Comparison of ENCODE assay signal across 11 cellular contexts in the genomic region with DNA sequence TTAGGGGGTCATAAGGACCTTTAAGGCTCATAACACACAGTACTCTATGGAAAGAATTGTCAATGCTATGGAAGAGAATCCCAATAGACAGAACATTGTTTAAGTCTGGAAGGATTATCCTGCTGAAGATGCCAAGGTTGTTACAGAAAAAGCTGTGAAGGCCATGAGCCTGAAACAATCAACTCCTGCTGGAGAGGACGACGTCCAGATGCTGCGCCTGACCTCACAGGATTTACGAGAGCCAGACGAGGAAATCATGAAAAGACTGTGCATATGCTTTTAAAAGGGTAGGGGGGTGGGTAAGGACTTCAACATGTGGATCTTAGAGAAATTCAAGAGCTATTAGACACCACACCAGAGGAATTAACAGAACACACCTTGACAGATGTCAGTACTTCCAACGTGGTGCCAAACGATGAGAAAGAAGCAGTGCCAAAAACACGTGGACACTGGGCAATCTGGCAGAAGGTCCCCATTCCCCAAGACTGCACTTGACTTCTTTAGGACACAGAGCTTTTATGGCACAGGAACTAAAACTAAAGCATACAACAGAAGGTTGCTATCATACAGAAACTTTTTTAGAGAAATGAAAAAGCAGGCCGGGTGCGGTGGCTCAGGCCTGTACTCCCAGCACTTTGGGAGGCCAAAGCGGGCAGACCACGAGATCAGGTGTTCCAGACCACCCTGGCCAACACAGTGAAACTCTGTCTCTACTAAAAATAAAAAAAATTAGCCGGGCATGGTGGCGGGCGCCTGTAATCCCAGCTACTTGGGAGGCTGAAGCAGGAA. TPM values are rescaled to one million over a fixed set of nuclear protein-coding genes. Genes with fewer than 3 reads are reported as not detected.
A peak's percentile ranks its signal among the peaks of the same experiment; 100 is the strongest.
DNase-seq lines count a peak whose midpoint lies in the region; FAIRE-seq and TF ChIP-seq lines count a peak whose summit lies in the region.
"Had no signal": no experiment of that assay in that cellular context is flagged by ENCODE, and none has a peak within 500 bp of the region (broad histone marks: within the 10 kb centered on the region; RNA-seq: fewer than 3 reads in every experiment).

No MANE protein-coding gene starts in this region.

- H3K9me3 ChIP-seq in CD8-positive, alpha-beta memory T cell (ENCODE audit: low read length): no peaks in the 10 kb centered on the region
- no peaks in the 10 kb centered on the region for H3K9me3 ChIP-seq in endothelial cell of umbilical vein (replicated peaks; ENCODE audit: control insufficient read depth, insufficient read depth, low read length)
- H3K9me3 ChIP-seq in trophoblast cell (ENCODE audit: insufficient read depth, low read depth, low read length): no peaks in the 10 kb centered on the region

- no peaks in the 10 kb centered on the region for H3K36me3 ChIP-seq in CD8-positive, alpha-beta memory T cell (ENCODE audit: insufficient read depth, low read length)
- H3K36me3 ChIP-seq in endothelial cell of umbilical vein (ENCODE audit: control insufficient read depth in 2 of 2, extremely low read depth in 1 of 2, insufficient read depth in 2 of 2, low read length in 2 of 2): peaks cover 1 to 3% of the 10 kb centered on the region in 2 experiments
- peaks cover 8 to 12% of the 10 kb centered on the region in 2 experiments for H3K36me3 ChIP-seq in trophoblast cell (ENCODE audit: control insufficient read depth in 1 of 2, insufficient read depth in 2 of 2, low read length in 2 of 2)

- no peaks in the 10 kb centered on the region for H3K79me1 ChIP-seq in trophoblast cell (ENCODE audit: low read length)

- H4K12ac ChIP-seq in trophoblast cell (ENCODE audit: low read depth, low read length): no peak overlapping the region

- dilution Hi-C loops in endothelial cell of umbilical vein (cut with MboI; ENCODE audit: extremely low pct_ligation_motif_present, low sequenced_read_pairs): no loop called here

- TF ChIP-seq CTCF in endothelial cell of umbilical vein (IDR thresholded peaks at IDR 0.05; ENCODE audit: extremely low read depth in 1 of 2, insufficient read depth in 1 of 2, low read depth in 1 of 2, low read length in 2 of 2) (no peak), MCF 10A (IDR thresholded peaks at IDR 0.05; ENCODE audit: unreplicated experiment) (no peak)

- no peak overlapping the region for H2BK5ac ChIP-seq in trophoblast cell (ENCODE audit: low read depth, low read length, poor library complexity)

- H2BK12ac ChIP-seq in trophoblast cell (ENCODE audit: low read length): no peak overlapping the region

- peaks cover 19% of the 10 kb centered on the region for H3K4me1 ChIP-seq in CD8-positive, alpha-beta memory T cell (ENCODE audit: insufficient read depth, low read length)
- peaks cover 9% of the 10 kb centered on the region for H3K4me1 ChIP-seq in endothelial cell of umbilical vein (ENCODE audit: control insufficient read depth, extremely low read depth, insufficient read depth, low read length)
- no peaks in the 10 kb centered on the region for H3K4me1 ChIP-seq in trophoblast cell (ENCODE audit: control insufficient read depth in 1 of 2, insufficient read depth in 2 of 2, low read length in 2 of 2)

- no peaks in the 10 kb centered on the region for H3K27me3 ChIP-seq in CD8-positive, alpha-beta memory T cell (ENCODE audit: insufficient read depth, low read length, poor library complexity, severe bottlenecking)
- H3K27me3 ChIP-seq in endothelial cell of umbilical vein (ENCODE audit: control insufficient read depth in 2 of 2, insufficient read depth in 2 of 2, low read length in 2 of 2): no peaks in the 10 kb centered on the region
- H3K27me3 ChIP-seq in trophoblast cell (ENCODE audit: insufficient read depth, low read length): no peaks in the 10 kb centered on the region

- no CpG with 5 or more reads among the region's 15 CpGs for WGBS in trophoblast cell (ENCODE audit: extremely low coverage, insufficient coverage, insufficient read length)

- H3K18ac ChIP-seq in trophoblast cell (ENCODE audit: low read length): no peak overlapping the region

- H3K23ac ChIP-seq in trophoblast cell (ENCODE audit: low read length): no peak overlapping the region

- no peak overlapping the region for H3K9ac ChIP-seq in endothelial cell of umbilical vein (replicated peaks; ENCODE audit: extremely low read depth, insufficient read depth, low read length)
- no peak overlapping the region for H3K9ac ChIP-seq in trophoblast cell (ENCODE audit: low read length)

- H3K4me3 Mint-ChIP-seq in CD8-positive, alpha-beta memory T cell: peak overlapping the region in 2 of 7 donors; percentile 13 to 83
- peak overlapping the region in 3 of 4 donors; percentile 22 to 81 (median 76) for H3K4me3 Mint-ChIP-seq in IgD-negative memory B cell
- no peak overlapping the region for H3K4me3 Mint-ChIP-seq in MCF 10A (ENCODE audit: unreplicated experiment)

- POLR2A ChIA-PET in CD8-positive, alpha-beta memory T cell (lab: Charles Lee): interaction anchor here (0.6 kb wide), 1 partner anchor 42 kb away, joined by 3 read pairs; no protein-coding TSS in a partner anchor
- POLR2A ChIA-PET in endothelial cell of umbilical vein (lab: Charles Lee): no interaction called here
- POLR2A ChIA-PET in MCF 10A (lab: Yijun Ruan, JAX): interaction anchor here (0.6 to 1.2 kb wide), 3 partner anchors 9 to 21 kb away, joined by 3 to 5 read pairs (median 4); no protein-coding TSS in a partner anchor

- peak overlapping the region; percentile 53 to 93 (median 74) for H3K27ac Mint-ChIP-seq in CD8-positive, alpha-beta memory T cell
- H3K27ac Mint-ChIP-seq in IgD-negative memory B cell (peak overlapping the region; percentile 76 to 92 (median 90)), MCF 10A (ENCODE audit: low read depth, unreplicated experiment) (no peak overlapping the region)

- CTCF ChIA-PET in CD8-positive, alpha-beta memory T cell (lab: Charles Lee): no interaction called here
- CTCF ChIA-PET in endothelial cell of umbilical vein (lab: Charles Lee): interaction anchor here (1.4 kb wide), 3 partner anchors 13 to 58 kb away, joined by 4 to 6 read pairs (median 6); no protein-coding TSS in a partner anchor
- CTCF ChIA-PET in MCF 10A (lab: Yijun Ruan, JAX): no interaction called here

- H3K4ac ChIP-seq in trophoblast cell (ENCODE audit: low read depth, low read length): peak overlapping the region; percentile 53

- H3K79me2 ChIP-seq in endothelial cell of umbilical vein (ENCODE audit: control insufficient read depth, insufficient read depth, low read length) (peaks cover 98% of the 10 kb centered on the region), trophoblast cell (ENCODE audit: control insufficient read depth, insufficient read depth, low read length, poor library complexity) (peaks cover 22% of the 10 kb centered on the region)

- peak; percentile 18 for FAIRE-seq in endothelial cell of umbilical vein (lab: Jason Lieb, UNC)

- H4K20me1 ChIP-seq in endothelial cell of umbilical vein (replicated peaks; ENCODE audit: control insufficient read depth, extremely low read depth, insufficient read depth, low read length): peaks cover 19% of the 10 kb centered on the region

- H3K27ac ChIP-seq in CD8-positive, alpha-beta memory T cell (ENCODE audit: low read depth, low read length): no peak overlapping the region
- peak overlapping the region; percentile 10 for H3K27ac ChIP-seq in endothelial cell of umbilical vein (ENCODE audit: insufficient read depth, low read depth, low read length)
- no peak overlapping the region for H3K27ac ChIP-seq in trophoblast cell (ENCODE audit: low read depth, low read length)

- no peak overlapping the region for H3K4me2 ChIP-seq in endothelial cell of umbilical vein (ENCODE audit: insufficient read depth, low read length)
- no peak overlapping the region for H3K4me2 ChIP-seq in trophoblast cell (ENCODE audit: low read length)

- no peaks in the 10 kb centered on the region for H3K9me3 Mint-ChIP-seq in CD8-positive, alpha-beta memory T cell
- H3K9me3 Mint-ChIP-seq in IgD-negative memory B cell (no peaks in the 10 kb centered on the region), MCF 10A (ENCODE audit: unreplicated experiment) (no peaks in the 10 kb centered on the region)

- H3K4me1 Mint-ChIP-seq in CD8-positive, alpha-beta memory T cell: peaks cover 58 to 77% (median 69%) of the 10 kb centered on the region in 3 donors
- peaks cover 45 to 57% (median 53%) of the 10 kb centered on the region in 3 donors for H3K4me1 Mint-ChIP-seq in IgD-negative memory B cell
- peaks cover 14% of the 10 kb centered on the region for H3K4me1 Mint-ChIP-seq in MCF 10A (ENCODE audit: insufficient read depth, unreplicated experiment)

- H3K9me1 ChIP-seq in endothelial cell of umbilical vein (replicated peaks; ENCODE audit: control insufficient read depth, extremely low read depth, insufficient read depth, low read length): no peaks in the 10 kb centered on the region

- TF ChIP-seq POLR2A in endothelial cell of umbilical vein (IDR thresholded peaks at IDR 0.05; ENCODE audit: low read depth, low read length) (no peak), erythroblast (IDR thresholded peaks at IDR 0.05; ENCODE audit: low read length) (no peak)

- BruUV-seq in endothelial cell of umbilical vein (replicated peaks; lab: Mats Ljungman, UMichigan) (no TSS peak), MCF 10A (replicated peaks; lab: Mats Ljungman, UMichigan) (no TSS peak)

- no peak overlapping the region for H4K91ac ChIP-seq in trophoblast cell (ENCODE audit: low read depth, low read length)

- H2AFZ ChIP-seq in endothelial cell of umbilical vein (ENCODE audit: low read depth, low read length): no peak overlapping the region
- H2AFZ ChIP-seq in trophoblast cell (ENCODE audit: insufficient read depth, low read length, poor library complexity): no peak overlapping the region

- no peak overlapping the region for H2BK120ac ChIP-seq in trophoblast cell (ENCODE audit: insufficient read depth, low read length, poor library complexity)

- H3K4me3 ChIP-seq in CD8-positive, alpha-beta memory T cell (ENCODE audit: low read length): no peak overlapping the region
- H3K4me3 ChIP-seq in endothelial cell of umbilical vein (replicated peaks in 1 of 3; ENCODE audit: insufficient read depth in 1 of 3, low read depth in 1 of 3, low read length in 3 of 3) (no peak overlapping the region), trophoblast cell (ENCODE audit: low read depth, low read length) (no peak overlapping the region)

- DNase-seq in CD8-positive, alpha-beta memory T cell: peak in 1 of 5 donors; percentile 18
- DNase-seq in endothelial cell of umbilical vein (ENCODE audit: low read depth, low spot score) (no peak), trophoblast cell (no peak), erythroblast (lab: John Stamatoyannopoulos, UW) (no peak), MCF 10A (ENCODE audit: unreplicated experiment) (no peak)
- DNase-seq in activated CD4-positive, alpha-beta T cell treated with anti-CD3 and anti-CD28 coated beads, Interleukin-2, amount 50 U/mL, for 4 hours: no peak
- no peak for DNase-seq in activated CD4-positive, CD25-positive, alpha-beta regulatory T cell (lab: John Stamatoyannopoulos, UW)
- DNase-seq: activated CD4-positive, alpha-beta T cell treated with anti-CD3 and anti-CD28 coated beads for 48 hours; cerebellar nuclear complex; DND-41 had no signal

- no peak overlapping the region for H4K8ac ChIP-seq in trophoblast cell (ENCODE audit: low read depth, low read length)

- no peaks in the 10 kb centered on the region for H3K27me3 Mint-ChIP-seq in CD8-positive, alpha-beta memory T cell
- no peaks in the 10 kb centered on the region for H3K27me3 Mint-ChIP-seq in IgD-negative memory B cell
- H3K27me3 Mint-ChIP-seq in MCF 10A (ENCODE audit: insufficient read depth, unreplicated experiment): no peaks in the 10 kb centered on the region

- H3K36me3 Mint-ChIP-seq in CD8-positive, alpha-beta memory T cell: peaks cover 0 to 43% (median 3%) of the 10 kb centered on the region in 3 donors
- H3K36me3 Mint-ChIP-seq in IgD-negative memory B cell: peaks cover 4% of the 10 kb centered on the region
- H3K36me3 Mint-ChIP-seq in MCF 10A (ENCODE audit: insufficient read depth, unreplicated experiment): peaks cover 35% of the 10 kb centered on the region

- no peak overlapping the region for H3K14ac ChIP-seq in trophoblast cell (ENCODE audit: low read length)

- intact Hi-C loops in endothelial cell of umbilical vein (cut with micrococcal nuclease): loop anchor here (2.0 to 5.0 kb wide), 2 partner anchors 40 to 59 kb away; no protein-coding TSS in a partner anchor
- intact Hi-C loops in MCF 10A (cut with micrococcal nuclease): no loop called here

- H2AK5ac ChIP-seq in trophoblast cell (ENCODE audit: low read length): no peak overlapping the region

RNA-seq across cellular contexts. Expression of gene GNB1, which starts 43.2 kb away (rescaled TPM):
- total RNA-seq in CD8-positive, alpha-beta memory T cell: 100 to 1,000 TPM; 436 to 470 TPM
- polyA plus RNA-seq in CD8-positive, alpha-beta memory T cell: 114 TPM
- 40.0 TPM for polyA plus RNA-seq in IgD-negative memory B cell
- 519 and 529 TPM in 2 replicates for total RNA-seq in endothelial cell of umbilical vein
- polyA plus RNA-seq in endothelial cell of umbilical vein: 460 and 501 TPM in 2 replicates
- polyA plus RNA-seq in endothelial cell of umbilical vein (2011; cell fraction: cytosol; rRNA removed): 434 and 501 TPM in 2 replicates
- 332 and 347 TPM in 2 replicates for polyA plus RNA-seq in endothelial cell of umbilical vein (2011; cell fraction: nucleus; rRNA removed)
- polyA plus RNA-seq in endothelial cell of umbilical vein (2012): 344 and 385 TPM in 2 replicates
- 661 and 736 TPM in 2 replicates for polyA minus RNA-seq in endothelial cell of umbilical vein
- polyA minus RNA-seq in endothelial cell of umbilical vein (2011; cell fraction: cytosol; rRNA and poly(A)+ RNA removed): 141 TPM
- 164 and 199 TPM in 2 replicates for polyA minus RNA-seq in endothelial cell of umbilical vein (2011; cell fraction: nucleus; rRNA and poly(A)+ RNA removed)
- polyA plus RNA-seq in trophoblast cell (2013): 211 and 220 TPM in 2 replicates
- 426 and 430 TPM in 2 replicates for total RNA-seq in MCF 10A (2022)
